In the genomic region with DNA sequence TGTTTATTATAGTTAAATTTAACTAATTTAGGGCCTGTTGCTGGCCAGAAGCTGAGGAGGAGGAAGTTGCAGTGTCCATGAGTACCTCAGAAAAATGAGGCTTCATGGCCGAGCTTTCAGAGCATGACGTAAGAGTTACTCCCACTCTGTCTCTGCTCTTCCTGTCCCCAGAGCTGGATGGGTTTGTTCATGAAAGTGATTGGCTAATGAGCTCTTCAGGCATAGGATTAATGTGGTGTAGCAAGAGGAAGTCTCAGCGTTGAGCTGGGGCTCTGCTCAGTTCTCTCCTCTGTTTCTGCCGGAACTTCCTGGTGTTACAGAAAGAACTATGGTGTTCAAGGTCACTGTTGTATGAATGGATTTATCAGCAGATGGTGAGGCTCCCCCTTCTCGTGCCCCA, we compare ENCODE assay signal across 8 cellular contexts.
DNase-seq lines count a peak whose midpoint lies in the region; ATAC-seq and TF ChIP-seq lines count a peak whose summit lies in the region.

No MANE protein-coding gene starts in this region.

- H3K9me3 Mint-ChIP-seq in activated T-cell treated with anti-CD3 and anti-CD28 coated beads, Interleukin-2, amount 50 U/mL, for 72 hours = no peaks in the 10 kb centered on the region
- H3K9me3 Mint-ChIP-seq in activated T-helper 1 cell treated with anti-CD3 and anti-CD28 coated beads, Interleukin-12 subunit alpha, Interleukin-12 subunit beta, Interleukin-2, Interleukin-4 antibody, amounts not matched to agents 30 ng/mL and 10 ng/mL and 1 ng/mL, durations not matched to agents 14 hours and 24 hours and 36 hours = no peaks in the 10 kb centered on the region

- peak overlapping the region; percentile 38 to 41 for H3K4me3 Mint-ChIP-seq in activated T-cell treated with anti-CD3 and anti-CD28 coated beads, Interleukin-2, amount 50 U/mL, for 72 hours
- H3K4me3 Mint-ChIP-seq in activated T-helper 1 cell treated with anti-CD3 and anti-CD28 coated beads, Interleukin-12 subunit alpha, Interleukin-12 subunit beta, Interleukin-2, Interleukin-4 antibody, amounts not matched to agents 30 ng/mL and 10 ng/mL and 1 ng/mL, durations not matched to agents 14 hours and 24 hours and 36 hours = no peak overlapping the region

- H3K27ac Mint-ChIP-seq in activated T-cell treated with anti-CD3 and anti-CD28 coated beads, Interleukin-2, amount 50 U/mL, for 72 hours = peak overlapping the region; percentile 66
- H3K27ac Mint-ChIP-seq in activated T-helper 1 cell treated with anti-CD3 and anti-CD28 coated beads, Interleukin-12 subunit alpha, Interleukin-12 subunit beta, Interleukin-2, Interleukin-4 antibody, amounts not matched to agents 30 ng/mL and 10 ng/mL and 1 ng/mL, durations not matched to agents 14 hours and 24 hours and 36 hours = no peak overlapping the region

- no peaks in the 10 kb centered on the region for H3K27me3 Mint-ChIP-seq in activated T-cell treated with anti-CD3 and anti-CD28 coated beads, Interleukin-2, amount 50 U/mL, for 72 hours (ENCODE audit: low read depth)
- peaks cover 1% of the 10 kb centered on the region for H3K27me3 Mint-ChIP-seq in activated T-helper 1 cell treated with anti-CD3 and anti-CD28 coated beads, Interleukin-12 subunit alpha, Interleukin-12 subunit beta, Interleukin-2, Interleukin-4 antibody, amounts not matched to agents 30 ng/mL and 10 ng/mL and 1 ng/mL, durations not matched to agents 14 hours and 24 hours and 36 hours (ENCODE audit: insufficient read depth)

- no peak for TF ChIP-seq CTCF in dorsolateral prefrontal cortex (IDR thresholded peaks at IDR 0.05 in 54 of 56, conservative IDR thresholded peaks at IDR 0.05 in 2 of 56; ENCODE audit: low read depth in 1 of 56, partially characterized antibody in 56 of 56)

- peak overlapping the region in 27 of 59 donors; percentile 1 to 48 (median 22) for H3K4me3 ChIP-seq in dorsolateral prefrontal cortex

- H3K36me3 Mint-ChIP-seq in activated T-cell treated with anti-CD3 and anti-CD28 coated beads, Interleukin-2, amount 50 U/mL, for 72 hours (ENCODE audit: insufficient read depth in 2 of 2) = no peaks in the 10 kb centered on the region
- H3K36me3 Mint-ChIP-seq in activated T-helper 1 cell treated with anti-CD3 and anti-CD28 coated beads, Interleukin-12 subunit alpha, Interleukin-12 subunit beta, Interleukin-2, Interleukin-4 antibody, amounts not matched to agents 30 ng/mL and 10 ng/mL and 1 ng/mL, durations not matched to agents 14 hours and 24 hours and 36 hours (ENCODE audit: low read depth) = peaks cover 5% of the 10 kb centered on the region

- H3K27me3 ChIP-seq in dorsolateral prefrontal cortex = no peaks in the 10 kb centered on the region

- DNase-seq in activated T-cell treated with anti-CD3 and anti-CD28 coated beads, Interleukin-2, amount 50 U/mL, for 72 hours = peak; percentile 2 to 7
- no peak for DNase-seq in activated T-cell treated with anti-CD3 and anti-CD28 coated beads, Interleukin-2, amount 50 U/mL, for 48 hours
- peak; percentile 69 for DNase-seq in NCI-H82 treated with DMSO at 0.1 percent for 48 hours (lab: John Stamatoyannopoulos, UW; ENCODE audit: unreplicated experiment)
- DNase-seq in dorsolateral prefrontal cortex = peak in 2 of 10 donors; percentile 44 to 59
- peak; percentile 11 for DNase-seq in occipital lobe (lab: John Stamatoyannopoulos, UW)
- no peak for DNase-seq in T-helper 9 cell
- DNase-seq in activated T-helper 1 cell treated with anti-CD3 and anti-CD28 coated beads, Interleukin-12 subunit alpha, Interleukin-12 subunit beta, Interleukin-2, Interleukin-4 antibody, amounts not matched to agents 30 ng/mL and 10 ng/mL and 1 ng/mL, durations not matched to agents 14 hours and 24 hours and 36 hours (ENCODE audit: low spot score) = no peak
- no peak for DNase-seq in SK-N-DZ (ENCODE audit: low spot score)

- peaks cover 39% of the 10 kb centered on the region for H3K4me1 Mint-ChIP-seq in activated T-cell treated with anti-CD3 and anti-CD28 coated beads, Interleukin-2, amount 50 U/mL, for 72 hours (ENCODE audit: low read depth)
- H3K4me1 Mint-ChIP-seq in activated T-helper 1 cell treated with anti-CD3 and anti-CD28 coated beads, Interleukin-12 subunit alpha, Interleukin-12 subunit beta, Interleukin-2, Interleukin-4 antibody, amounts not matched to agents 30 ng/mL and 10 ng/mL and 1 ng/mL, durations not matched to agents 14 hours and 24 hours and 36 hours (ENCODE audit: low read depth) = peaks cover 36% of the 10 kb centered on the region

- H3K27ac ChIP-seq in dorsolateral prefrontal cortex = peak overlapping the region in 53 of 59 donors; percentile 3 to 87 (median 71)

- intact Hi-C loops in dorsolateral prefrontal cortex (cut with DNase I) = loop anchor here in 1 of 2 donors (10.0 kb wide), 1 partner anchor 334 kb away; the partner anchor contains the start of gene NRN1
- intact Hi-C loops in activated T-helper 1 cell treated with anti-CD3 and anti-CD28 coated beads, Interleukin-12 subunit alpha, Interleukin-12 subunit beta, Interleukin-2, Interleukin-4 antibody, amounts not matched to agents 30 ng/mL and 10 ng/mL and 1 ng/mL, durations not matched to agents 14 hours and 24 hours and 36 hours (cut with micrococcal nuclease) = no loop called here

- peak; percentile 60 to 71 for ATAC-seq in activated T-cell treated with anti-CD3 and anti-CD28 coated beads, Interleukin-2, amount 50 U/mL, for 72 hours (replicated peaks in 1 of 2)

Comparison
In these comparisons a context has a peak if more than half of its experiments do, and no peak if none do; other contexts are left out.
1. DNase-seq: peak in activated T-cell treated with anti-CD3 and anti-CD28 coated beads, Interleukin-2, amount 50 U/mL, for 72 hours (2 of 2), NCI-H82 treated with DMSO at 0.1 percent for 48 hours (single experiment) and occipital lobe (single experiment); none in activated T-cell treated with anti-CD3 and anti-CD28 coated beads, Interleukin-2, amount 50 U/mL, for 48 hours (0 of 2), T-helper 9 cell (single experiment), activated T-helper 1 cell treated with anti-CD3 and anti-CD28 coated beads, Interleukin-12 subunit alpha, Interleukin-12 subunit beta, Interleukin-2, Interleukin-4 antibody, amounts not matched to agents 30 ng/mL and 10 ng/mL and 1 ng/mL, durations not matched to agents 14 hours and 24 hours and 36 hours (single experiment) and SK-N-DZ (single experiment).